16 cellular contexts compared by ENCODE assay signal in genomic region chr17:13922885-13923284, GRCh38.
DNase-seq lines count a peak whose midpoint lies in the region; ATAC-seq and TF ChIP-seq lines count a peak whose summit lies in the region.
"Had no signal": no experiment of that assay in that cellular context is flagged by ENCODE, and none has a peak within 500 bp of the region (broad histone marks: within the 10 kb centered on the region; RNA-seq: fewer than 3 reads in every experiment).

No MANE protein-coding gene starts in this region.

- H3K36me3 ChIP-seq in breast epithelium, result no peaks in the 10 kb centered on the region
- H3K36me3 ChIP-seq: BLaER1 had no signal

- no peak for TF ChIP-seq POLR2A in breast epithelium (IDR thresholded peaks at IDR 0.05)

- no peaks in the 10 kb centered on the region for H3K4me1 ChIP-seq in breast epithelium
- H3K4me1 ChIP-seq: Caco-2 had no signal

- no peaks in the 10 kb centered on the region for H3K9me3 ChIP-seq in breast epithelium
- H3K9me3 ChIP-seq: Caco-2 had no signal

- ATAC-seq in WTC11 (no peak; the same call in 1 of the 2 replicates), HG03135 (IDR thresholded peaks at IDR 0.05; ENCODE audit: unreplicated experiment) (no peak)

- no peak overlapping the region for H3K27ac ChIP-seq in breast epithelium
- H3K27ac ChIP-seq: 22Rv1, BLaER1, GM23248 had no signal

- intact Hi-C loops in MCF 10A (cut with micrococcal nuclease), result no loop called here
- intact Hi-C loops in breast epithelium (cut with DNase I; ENCODE audit: low total_unique reads), result no loop called here
- intact Hi-C loops in head of caudate nucleus (cut with DNase I), result no loop called here

- H3K4me3 Mint-ChIP-seq in MCF 10A (ENCODE audit: unreplicated experiment) (no peak overlapping the region), WTC11 (no peak overlapping the region), glutamatergic neuron (ENCODE audit: unreplicated experiment) (no peak overlapping the region)
- H3K4me3 Mint-ChIP-seq: CD8-positive, alpha-beta memory T cell had no signal

- H3K9me3 Mint-ChIP-seq in MCF 10A (ENCODE audit: unreplicated experiment) (no peaks in the 10 kb centered on the region), WTC11 (peaks cover 7% of the 10 kb centered on the region; the same call in 1 of the 2 replicates), glutamatergic neuron (ENCODE audit: unreplicated experiment) (peaks cover 1% of the 10 kb centered on the region)
- H3K9me3 Mint-ChIP-seq: CD8-positive, alpha-beta memory T cell had no signal

- H3K27me3 Mint-ChIP-seq in MCF 10A (ENCODE audit: insufficient read depth, unreplicated experiment), result no peaks in the 10 kb centered on the region
- H3K27me3 Mint-ChIP-seq in WTC11 (ENCODE audit: low read depth), result no peaks in the 10 kb centered on the region
- H3K27me3 Mint-ChIP-seq in glutamatergic neuron (ENCODE audit: unreplicated experiment), result peaks cover 3% of the 10 kb centered on the region

- CTCF ChIA-PET in MCF 10A (lab: Yijun Ruan, JAX), result interaction anchor here (0.6 kb wide), 1 partner anchor 543 kb away, joined by 3 read pairs; no protein-coding TSS in a partner anchor
- CTCF ChIA-PET in WTC11 (lab: Charles Lee), result no interaction called here

- BruUV-seq in MCF 10A (replicated peaks; lab: Mats Ljungman, UMichigan), result no TSS peak

- H3K27ac Mint-ChIP-seq in MCF 10A (ENCODE audit: low read depth, unreplicated experiment), result peak overlapping the region; percentile 67
- peak overlapping the region; percentile 3 for H3K27ac Mint-ChIP-seq in WTC11
- H3K27ac Mint-ChIP-seq in glutamatergic neuron (ENCODE audit: unreplicated experiment), result peak overlapping the region; percentile 23

- H3K4me3 ChIP-seq in breast epithelium, result no peak overlapping the region
- H3K4me3 ChIP-seq: BLaER1, GM23248 had no signal

- peaks cover 4% of the 10 kb centered on the region for H3K4me1 Mint-ChIP-seq in MCF 10A (ENCODE audit: insufficient read depth, unreplicated experiment)
- H3K4me1 Mint-ChIP-seq in WTC11, result peaks cover 18% of the 10 kb centered on the region
- H3K4me1 Mint-ChIP-seq in glutamatergic neuron (ENCODE audit: low read depth, unreplicated experiment), result peaks cover 10% of the 10 kb centered on the region
- H3K4me1 Mint-ChIP-seq: CD8-positive, alpha-beta memory T cell had no signal

- TF ChIP-seq CTCF in MCF 10A (IDR thresholded peaks at IDR 0.05; ENCODE audit: unreplicated experiment) (no peak), breast epithelium (IDR thresholded peaks at IDR 0.05) (no peak), WTC11 (IDR thresholded peaks at IDR 0.05) (no peak), glutamatergic neuron (IDR thresholded peaks at IDR 0.05; ENCODE audit: partially characterized antibody, unreplicated experiment) (no peak)

- no peaks in the 10 kb centered on the region for H3K27me3 ChIP-seq in breast epithelium
- H3K27me3 ChIP-seq: BLaER1 had no signal

- POLR2A ChIA-PET in MCF 10A (lab: Yijun Ruan, JAX), result no interaction called here
- POLR2A ChIA-PET in WTC11 (lab: Charles Lee), result no interaction called here

- no peaks in the 10 kb centered on the region for H3K36me3 Mint-ChIP-seq in MCF 10A (ENCODE audit: insufficient read depth, unreplicated experiment)
- no peaks in the 10 kb centered on the region for H3K36me3 Mint-ChIP-seq in WTC11
- H3K36me3 Mint-ChIP-seq in glutamatergic neuron (ENCODE audit: unreplicated experiment), result peaks cover 7% of the 10 kb centered on the region
- H3K36me3 Mint-ChIP-seq: CD8-positive, alpha-beta memory T cell had no signal

- no peak for DNase-seq in MCF 10A (ENCODE audit: unreplicated experiment)
- no peak for DNase-seq in breast epithelium (ENCODE audit: low spot score in 2 of 2)
- no peak for DNase-seq in WTC11 (ENCODE audit: low spot score)
- DNase-seq in glutamatergic neuron, result no peak
- DNase-seq in head of caudate nucleus, result no peak
- no peak for DNase-seq in germinal center (ENCODE audit: low spot score)
- no peak for DNase-seq in A172 (ENCODE audit: low spot score)
- DNase-seq: AML-193; Caco-2; CD8-positive, alpha-beta memory T cell; GF-D8; GM23248; H7 had no signal

TF ChIP-seq in WTC11, 78 proteins besides CTCF, POLR2A, EP300 and RAD21 (continues in another document):
- TF ChIP-seq GRHL2 (CRISPR knock-in tag; IDR thresholded peaks at IDR 0.05; ENCODE audit: insufficient replicate concordance, severe bottlenecking), result no peak
- TF ChIP-seq ATF6 (CRISPR knock-in tag; IDR thresholded peaks at IDR 0.05), result no peak
- no peak for TF ChIP-seq ZNF317 (CRISPR knock-in tag; IDR thresholded peaks at IDR 0.05; ENCODE audit: borderline replicate concordance, low read depth)
- no peak for TF ChIP-seq ZSCAN18 (CRISPR knock-in tag; IDR thresholded peaks at IDR 0.05)
- TF ChIP-seq ELF4 (CRISPR knock-in tag; IDR thresholded peaks at IDR 0.05; ENCODE audit: low read depth), result no peak
- no peak for TF ChIP-seq ETV6 (CRISPR knock-in tag; IDR thresholded peaks at IDR 0.05)
- no peak for TF ChIP-seq MAX (CRISPR knock-in tag; IDR thresholded peaks at IDR 0.05)
- TF ChIP-seq PRRX2 (CRISPR knock-in tag; IDR thresholded peaks at IDR 0.05), result no peak
- TF ChIP-seq PREB (CRISPR knock-in tag; IDR thresholded peaks at IDR 0.05; ENCODE audit: borderline replicate concordance), result no peak
- TF ChIP-seq NFATC4 (CRISPR knock-in tag; IDR thresholded peaks at IDR 0.05), result no peak
- TF ChIP-seq E2F1 (CRISPR knock-in tag; IDR thresholded peaks at IDR 0.05), result no peak

Comparison
In these comparisons a context has a peak if more than half of its experiments do, and no peak if none do; other contexts are left out.
1. H3K27ac Mint-ChIP-seq: peak in every context shown above with its lines; median percentile 67 in MCF 10A; 23 in glutamatergic neuron; 3 in WTC11.